Comparison of ENCODE assay signal across 8 cellular contexts in genomic region chr21:15064576-15065380, GRCh38. TPM values are rescaled to one million over a fixed set of nuclear protein-coding genes. Genes with fewer than 3 reads are reported as not detected.
DNase-seq lines count a peak whose midpoint lies in the region; ATAC-seq and TF ChIP-seq lines count a peak whose summit lies in the region.

Gene NRIP1, minus strand, starts transcription at chr21:15065000. Its CDS starts 96,808 bp downstream, at chr21:14968192.

- no peak for TF ChIP-seq CTCF in foreskin fibroblast (IDR thresholded peaks at IDR 0.05; ENCODE audit: low read depth, low read length)
- no peak for TF ChIP-seq CTCF in neural progenitor cell (IDR thresholded peaks at IDR 0.05)
- no peak for TF ChIP-seq CTCF in stomach (IDR thresholded peaks at IDR 0.05)

- peak within 1 kb of the TSS; percentile 86 for H2AFZ ChIP-seq in neural progenitor cell (replicated peaks)

- H3K4me3 ChIP-seq in HUES48 (ENCODE audit: low read depth, low read length) (peak within 1 kb of the TSS; percentile 74), SJCRH30 (peak within 1 kb of the TSS; percentile 99), foreskin fibroblast (ENCODE audit: low read depth in 1 of 2, low read length in 2 of 2) (peak within 1 kb of the TSS; percentile 92 to 94), neural progenitor cell (peak within 1 kb of the TSS; percentile 90), stomach (peak within 1 kb of the TSS; percentile 72 to 92 (median 88))

- H3K36me3 Mint-ChIP-seq in neural progenitor cell = peaks cover 10% of the 10 kb centered on the region

- peaks cover 47% of the 10 kb centered on the region for H3K79me2 ChIP-seq in neural progenitor cell (ENCODE audit: low read depth)

- H3K4me1 ChIP-seq in HUES48 (ENCODE audit: control insufficient read depth, insufficient read depth, low read length) (peaks cover 46% of the 10 kb centered on the region), SJCRH30 (peaks cover 24% of the 10 kb centered on the region; the same call in 1 of the 2 replicates), neural progenitor cell (peaks cover 31% of the 10 kb centered on the region), stomach (peaks cover 13 to 47% (median 31%) of the 10 kb centered on the region in 4 donors)

- ATAC-seq in GM21381 (IDR thresholded peaks at IDR 0.05; ENCODE audit: unreplicated experiment) = peak; percentile 78

- H3K9ac ChIP-seq in HUES48 (ENCODE audit: low read depth, low read length) = peak within 1 kb of the TSS; percentile 53
- peak within 1 kb of the TSS; percentile 69 for H3K9ac ChIP-seq in neural progenitor cell

- peak in 1 of 4 donors; percentile 26 for TF ChIP-seq POLR2A in stomach (IDR thresholded peaks at IDR 0.05)

- peaks cover 28% of the 10 kb centered on the region for H4K20me1 ChIP-seq in neural progenitor cell (ENCODE audit: low read depth)

- peaks cover 36% of the 10 kb centered on the region for H3K27me3 ChIP-seq in HUES48 (ENCODE audit: control insufficient read depth, insufficient read depth, low read length)
- no peaks in the 10 kb centered on the region for H3K27me3 ChIP-seq in SJCRH30
- H3K27me3 ChIP-seq in neural progenitor cell = peaks cover 11% of the 10 kb centered on the region
- H3K27me3 ChIP-seq in stomach = no peaks in the 10 kb centered on the region

- 0 to 1% (median 1%) methylated on average over 39 to 115 of the region's 115 CpGs for WGBS in stomach, 5 donors

- intact Hi-C loops in stomach (cut with DNase I; ENCODE audit: low total_unique reads) = loop anchor here (5.0 kb wide), 1 partner anchor 418 kb away; no protein-coding TSS in a partner anchor

- no peak for TF ChIP-seq EP300 in stomach (IDR thresholded peaks at IDR 0.05)

- H3K4me3 Mint-ChIP-seq in neural progenitor cell = peak within 1 kb of the TSS; percentile 97

- peak within 1 kb of the TSS; percentile 98 for H3K27ac Mint-ChIP-seq in neural progenitor cell

- H3K9me3 Mint-ChIP-seq in neural progenitor cell = peaks cover 8% of the 10 kb centered on the region

- peaks cover 2% of the 10 kb centered on the region for H3K27me3 Mint-ChIP-seq in neural progenitor cell (ENCODE audit: insufficient read depth, low read depth)

- peak within 1 kb of the TSS; percentile 96 for H3K4me2 ChIP-seq in neural progenitor cell

- DNase-seq in CMK (ENCODE audit: low read depth) (peak; percentile 73), SJCRH30 (peak; percentile 93 to 96), foreskin fibroblast (peak; percentile 93 to 98), neural progenitor cell (ENCODE audit: low spot score) (peak; percentile 91), stomach (peak; percentile 92)
- peak; percentile 51 to 84 (median 65) for DNase-seq in activated naive CD4-positive, alpha-beta T cell (lab: John Stamatoyannopoulos, UW)

- H3K27ac ChIP-seq in HUES48 (ENCODE audit: low read depth, low read length) = peak within 1 kb of the TSS; percentile 63
- peak within 1 kb of the TSS; percentile 93 for H3K27ac ChIP-seq in SJCRH30
- H3K27ac ChIP-seq in neural progenitor cell = peak within 1 kb of the TSS; percentile 79
- H3K27ac ChIP-seq in stomach = peak within 1 kb of the TSS; percentile 95 to 100 (median 98)

- H3F3A ChIP-seq in neural progenitor cell (ENCODE audit: low read depth) = peaks cover 22% of the 10 kb centered on the region

- H3K4me1 Mint-ChIP-seq in neural progenitor cell = peaks cover 25% of the 10 kb centered on the region

- H3K9me3 ChIP-seq in HUES48 (ENCODE audit: control insufficient read depth, insufficient read depth, low read length) = no peaks in the 10 kb centered on the region
- H3K9me3 ChIP-seq in SJCRH30 (replicated peaks) = no peaks in the 10 kb centered on the region
- H3K9me3 ChIP-seq in neural progenitor cell (ENCODE audit: low read depth) = no peaks in the 10 kb centered on the region
- H3K9me3 ChIP-seq in stomach = no peaks in the 10 kb centered on the region

- H3K36me3 ChIP-seq in HUES48 (ENCODE audit: control insufficient read depth, insufficient read depth, low read length) (no peaks in the 10 kb centered on the region), SJCRH30 (no peaks in the 10 kb centered on the region; the same call in 1 of the 2 replicates), neural progenitor cell (no peaks in the 10 kb centered on the region), stomach (no peaks in the 10 kb centered on the region)

RNA-seq across cellular contexts. Expression of gene NRIP1, which starts in this region (rescaled TPM):
- total RNA-seq in SJCRH30 (2014; rRNA removed; shearing (Covaris generic)) = 69.4 and 76.0 TPM in 2 replicates
- total RNA-seq in neural progenitor cell (ENCODE audit: low replicate concordance) = 45.9 and 59.1 TPM in 2 replicates
- 10 to 100 TPM; 16.8 to 60.4 (median 22.6) TPM for total RNA-seq in stomach
- 1 to 10 TPM; 3.7 to 6.1 (median 3.8) TPM for polyA plus RNA-seq in stomach

Comparison
In these comparisons a context has a peak if more than half of its experiments do, and no peak if none do; other contexts are left out.
1. Peak in every context shown above with its lines: DNase-seq, ATAC-seq, H3K4me3 ChIP-seq and H3K27ac ChIP-seq.